In genomic region chr3:133506215-133506901, GRCh38 we compare ENCODE assay signal across 1 cellular context.
TF ChIP-seq lines count a peak whose summit lies in the region.

No MANE protein-coding gene starts in this region.

TF ChIP-seq in GM12878, 131 proteins besides CTCF, POLR2A, EP300 and RAD21 (continued from another document and continues in another):
- TF ChIP-seq CUX1 (IDR thresholded peaks at IDR 0.05; ENCODE audit: insufficient replicate concordance, low read depth, low read length) (no peak), ZBED1 (IDR thresholded peaks at IDR 0.05; ENCODE audit: borderline replicate concordance) (0 out of 2 replicates have a peak, but pooled peaks have one; percentile 23), PBX3 (IDR thresholded peaks at IDR 0.05; ENCODE audit: insufficient replicate concordance, low read depth, low read length) (no peak), LARP7 (IDR thresholded peaks at IDR 0.05) (no peak), MAX (IDR thresholded peaks at IDR 0.05; ENCODE audit: low read depth, low read length) (0 out of 2 replicates have a peak, but pooled peaks have one; percentile 6), SIN3A (IDR thresholded peaks at IDR 0.05; ENCODE audit: low read depth, low read length) (no peak), HDAC2 (IDR thresholded peaks at IDR 0.05) (no peak), PML (IDR thresholded peaks at IDR 0.05; ENCODE audit: low read length) (peak; percentile 22; the same call in 1 of the 2 replicates), JUND (IDR thresholded peaks at IDR 0.05; ENCODE audit: low read depth, low read length) (no peak), ZNF622 (IDR thresholded peaks at IDR 0.05) (no peak), CHD2 (IDR thresholded peaks at IDR 0.05; ENCODE audit: borderline replicate concordance, low read depth, low read length) (peak; percentile 77), DPF2 (IDR thresholded peaks at IDR 0.05) (peak; percentile 35; the same call in 1 of the 2 replicates), BMI1 (IDR thresholded peaks at IDR 0.05; ENCODE audit: borderline replicate concordance) (no peak), SMARCA5 (IDR thresholded peaks at IDR 0.05) (peak; percentile 24; the same call in 1 of the 2 replicates), IRF3 (IDR thresholded peaks at IDR 0.05) (no peak), SMAD5 (IDR thresholded peaks at IDR 0.05; ENCODE audit: low read depth) (no peak), CEBPB (IDR thresholded peaks at IDR 0.05; ENCODE audit: borderline replicate concordance in 1 of 2, low read depth in 2 of 2, low read length in 2 of 2) (no peak), ZBTB40 (IDR thresholded peaks at IDR 0.05; ENCODE audit: borderline replicate concordance) (no peak), JUNB (IDR thresholded peaks at IDR 0.05) (no peak), FOS (IDR thresholded peaks at IDR 0.05; ENCODE audit: borderline replicate concordance, extremely low read depth, insufficient read length) (no peak), EZH2 (IDR thresholded peaks at IDR 0.05; ENCODE audit: borderline replicate concordance, control insufficient read depth, low read depth, low read length) (no peak), ZNF24 (IDR thresholded peaks at IDR 0.05) (peak; percentile 93), NR2C2 (IDR thresholded peaks at IDR 0.05; ENCODE audit: borderline replicate concordance, control insufficient read depth, insufficient read length, low read depth) (peak; percentile 46), RFX5 (IDR thresholded peaks at IDR 0.05; ENCODE audit: low read depth, low read length) (no peak), KAT2A (conservative IDR thresholded peaks at IDR 0.05; ENCODE audit: control insufficient read depth, low read depth, low read length) (no peak), KDM1A (IDR thresholded peaks at IDR 0.05; ENCODE audit: borderline replicate concordance) (no peak), MEF2B (IDR thresholded peaks at IDR 0.05; ENCODE audit: partially characterized antibody, poor library complexity, severe bottlenecking) (no peak), PKNOX1 (IDR thresholded peaks at IDR 0.05) (peak; percentile 83), POU2F2 (IDR thresholded peaks at IDR 0.05; ENCODE audit: borderline replicate concordance, low read depth, low read length) (no peak), PAX5 (IDR thresholded peaks at IDR 0.05; ENCODE audit: borderline replicate concordance, low read depth, low read length) (0 out of 2 replicates have a peak, but pooled peaks have one; percentile 35), NKRF (conservative IDR thresholded peaks at IDR 0.05) (no peak), GATAD2B (conservative IDR thresholded peaks at IDR 0.05; ENCODE audit: low read depth) (0 out of 2 replicates have a peak, but pooled peaks have one; percentile 58), CBFB (IDR thresholded peaks at IDR 0.05; ENCODE audit: low read depth) (no peak), POLR2AphosphoS5 (IDR thresholded peaks at IDR 0.05; ENCODE audit: low read length) (peak; percentile 61; the same call in 1 of the 2 replicates), PRDM15 (CRISPR knock-in tag; IDR thresholded peaks at IDR 0.05) (no peak), E2F8 (IDR thresholded peaks at IDR 0.05; ENCODE audit: low read depth, partially characterized antibody) (no peak)
